ENCODE assay signal across 1 cellular context in genomic region chr17:7476474-7476873, GRCh38.
TF ChIP-seq lines count a peak whose summit lies in the region.

No MANE protein-coding gene starts in this region.

TF ChIP-seq in H1, 55 proteins besides CTCF, POLR2A, EP300 and RAD21:
- no peak for TF ChIP-seq NRF1 (IDR thresholded peaks at IDR 0.05; ENCODE audit: low read depth, low read length)
- TF ChIP-seq FOSL1 (IDR thresholded peaks at IDR 0.05; ENCODE audit: insufficient read depth, low read depth, low read length): no peak
- no peak for TF ChIP-seq TEAD4 (IDR thresholded peaks at IDR 0.05; ENCODE audit: low read depth, low read length)
- no peak for TF ChIP-seq TCF12 (IDR thresholded peaks at IDR 0.05; ENCODE audit: low read depth, low read length)
- no peak for TF ChIP-seq SP4 (IDR thresholded peaks at IDR 0.05; ENCODE audit: low read length)
- TF ChIP-seq TAF7 (optimal IDR thresholded peaks at IDR 0.05; ENCODE audit: borderline replicate concordance, low read depth, low read length): no peak
- TF ChIP-seq HDAC2 (IDR thresholded peaks at IDR 0.05; ENCODE audit: borderline replicate concordance in 1 of 2, low read depth in 2 of 2, low read length in 2 of 2): no peak
- no peak for TF ChIP-seq SIRT6 (IDR thresholded peaks at IDR 0.05; ENCODE audit: low read length)
- no peak for TF ChIP-seq HDAC6 (IDR thresholded peaks at IDR 0.05; ENCODE audit: low read depth, low read length)
- no peak for TF ChIP-seq RFX5 (IDR thresholded peaks at IDR 0.05; ENCODE audit: borderline replicate concordance, low read depth, low read length)
- TF ChIP-seq SRF (IDR thresholded peaks at IDR 0.05; ENCODE audit: low read depth, low read length): no peak
- no peak for TF ChIP-seq PHF8 (conservative IDR thresholded peaks at IDR 0.05; ENCODE audit: low read depth, low read length)
